Comparison of ENCODE assay signal across 8 cellular contexts in genomic region chr4:52659722-52660261, GRCh38. TPM values are rescaled to one million over a fixed set of nuclear protein-coding genes. Genes with fewer than 3 reads are reported as not detected.
DNase-seq lines count a peak whose midpoint lies in the region; ATAC-seq, FAIRE-seq and TF ChIP-seq lines count a peak whose summit lies in the region.

No MANE protein-coding gene starts in this region.

- WGBS in transverse colon (ENCODE audit: low coverage in 1 of 2), 2 donors, result 0 to 1% methylated on average over 2 to 45 of the region's 45 CpGs

- no peak for FAIRE-seq in D721Med (lab: Jason Lieb, UNC)

- peak overlapping the region; percentile 79 to 82 for H3K4me3 ChIP-seq in mucosa of rectum (ENCODE audit: low read length in 2 of 2)
- peak overlapping the region; percentile 65 to 99 (median 89) for H3K4me3 ChIP-seq in transverse colon

- TF ChIP-seq CTCF in transverse colon (IDR thresholded peaks at IDR 0.05) (no peak), D721Med (IDR thresholded peaks at IDR 0.05; ENCODE audit: insufficient read depth, missing control alignments) (no peak)

- H3K27ac ChIP-seq in mucosa of rectum (ENCODE audit: low read depth in 2 of 2, low read length in 2 of 2), result peak overlapping the region; percentile 84 to 85
- peak overlapping the region; percentile 94 to 98 (median 98) for H3K27ac ChIP-seq in transverse colon

- peak; percentile 11 for DNase-seq in Daoy (ENCODE audit: low read depth)
- DNase-seq in activated T-cell treated with anti-CD3 and anti-CD28 coated beads, Interleukin-2, amount 50 U/mL, for 72 hours, result peak; percentile 15 to 34
- peak; percentile 21 for DNase-seq in fibroblast of gingiva (ENCODE audit: low read depth)
- peak; percentile 68 for DNase-seq in transverse colon
- no peak for DNase-seq in D721Med (ENCODE audit: insufficient read length, low spot score)

- intact Hi-C loops in transverse colon (cut with DNase I; ENCODE audit: low total_unique reads), result loop anchor here (5.0 kb wide), 1 partner anchor 63 kb away; no protein-coding TSS in a partner anchor

- peak; percentile 19 for ATAC-seq in GM21526 (IDR thresholded peaks at IDR 0.05; ENCODE audit: low FRiP score, unreplicated experiment)
- ATAC-seq in activated T-cell treated with anti-CD3 and anti-CD28 coated beads, Interleukin-2, amount 50 U/mL, for 72 hours (replicated peaks in 1 of 2), result peak; percentile 38 to 41

- peak overlapping the region in 2 of 3 donors; percentile 2 to 36 for H3K27ac Mint-ChIP-seq in IgD-negative memory B cell
- peak overlapping the region; percentile 71 for H3K27ac Mint-ChIP-seq in activated T-cell treated with anti-CD3 and anti-CD28 coated beads, Interleukin-2, amount 50 U/mL, for 72 hours

- H3K4me1 Mint-ChIP-seq in IgD-negative memory B cell, result peaks cover 11 to 22% (median 18%) of the 10 kb centered on the region in 3 donors
- H3K4me1 Mint-ChIP-seq in activated T-cell treated with anti-CD3 and anti-CD28 coated beads, Interleukin-2, amount 50 U/mL, for 72 hours (ENCODE audit: low read depth), result peaks cover 20% of the 10 kb centered on the region

- no peaks in the 10 kb centered on the region for H3K9me3 Mint-ChIP-seq in IgD-negative memory B cell
- no peaks in the 10 kb centered on the region for H3K9me3 Mint-ChIP-seq in activated T-cell treated with anti-CD3 and anti-CD28 coated beads, Interleukin-2, amount 50 U/mL, for 72 hours

- peak overlapping the region; percentile 89 to 94 (median 90) for H3K4me3 Mint-ChIP-seq in IgD-negative memory B cell
- peak overlapping the region; percentile 77 to 81 for H3K4me3 Mint-ChIP-seq in activated T-cell treated with anti-CD3 and anti-CD28 coated beads, Interleukin-2, amount 50 U/mL, for 72 hours

- H3K9ac ChIP-seq in mucosa of rectum (ENCODE audit: low read depth in 1 of 2, low read length in 2 of 2), result peak overlapping the region; percentile 57 to 88

- H3K27me3 ChIP-seq in mucosa of rectum (ENCODE audit: control insufficient read depth in 2 of 2, insufficient read depth in 2 of 2, low read length in 2 of 2), result no peaks in the 10 kb centered on the region
- H3K27me3 ChIP-seq in transverse colon, result no peaks in the 10 kb centered on the region

- H3K27me3 Mint-ChIP-seq in IgD-negative memory B cell, result no peaks in the 10 kb centered on the region
- H3K27me3 Mint-ChIP-seq in activated T-cell treated with anti-CD3 and anti-CD28 coated beads, Interleukin-2, amount 50 U/mL, for 72 hours (ENCODE audit: low read depth), result peaks cover 29% of the 10 kb centered on the region

- TF ChIP-seq EP300 in transverse colon (IDR thresholded peaks at IDR 0.05; ENCODE audit: low read depth), result no peak

- H3K36me3 ChIP-seq in mucosa of rectum (ENCODE audit: control insufficient read depth in 2 of 2, insufficient read depth in 2 of 2, low read length in 2 of 2) (peaks cover 0 to 2% of the 10 kb centered on the region in 2 donors), transverse colon (no peaks in the 10 kb centered on the region)

- in situ Hi-C loops in transverse colon (cut with MboI; ENCODE audit: low pct_ligation_motif_present in 1 of 4, low pct_unique_long_range_greater_than_20kb in 1 of 4, low sequenced_read_pairs in 3 of 4), result loop anchor here in 1 of 4 donors (25.0 kb wide), 1 partner anchor 97 kb away; no protein-coding TSS in a partner anchor

- H3K9me3 ChIP-seq in mucosa of rectum (ENCODE audit: control insufficient read depth in 2 of 2, low read length in 2 of 2) (no peaks in the 10 kb centered on the region), transverse colon (no peaks in the 10 kb centered on the region)

- H3K4me1 ChIP-seq in mucosa of rectum (ENCODE audit: control insufficient read depth in 2 of 2, insufficient read depth in 2 of 2, low read length in 2 of 2) (peaks cover 3 to 5% of the 10 kb centered on the region in 2 donors), transverse colon (peaks cover 0 to 30% (median 9%) of the 10 kb centered on the region in 4 donors)

- TF ChIP-seq POLR2A in transverse colon (IDR thresholded peaks at IDR 0.05), result peak; percentile 59

- H3K36me3 Mint-ChIP-seq in IgD-negative memory B cell, result no peaks in the 10 kb centered on the region
- peaks cover 5 to 7% of the 10 kb centered on the region in 2 donors for H3K36me3 Mint-ChIP-seq in activated T-cell treated with anti-CD3 and anti-CD28 coated beads, Interleukin-2, amount 50 U/mL, for 72 hours (ENCODE audit: insufficient read depth in 2 of 2)

RNA-seq across cellular contexts. Expression of gene USP46, which starts 0.7 kb away (rescaled TPM):
- 7.2 and 7.3 TPM in 2 replicates for total RNA-seq in Daoy (2014; rRNA removed; shearing (Covaris generic))
- 3.5 TPM for polyA plus RNA-seq in IgD-negative memory B cell
- 1 to 10 TPM; 4.9 to 8.5 TPM for total RNA-seq in activated T-cell treated with anti-CD3 and anti-CD28 coated beads, Interleukin-2, amount 50 U/mL, for 72 hours
- 1 to 10 TPM; 6.0 to 7.6 (median 6.8) TPM for total RNA-seq in transverse colon
